ENCODE assay signal across 27 cellular contexts in genomic region chr18:70489556-70489955, GRCh38.
DNase-seq lines count a peak whose midpoint lies in the region; ATAC-seq, FAIRE-seq and TF ChIP-seq lines count a peak whose summit lies in the region.
"Had no signal": no experiment of that assay in that cellular context is flagged by ENCODE, and none has a peak within 500 bp of the region (broad histone marks: within the 10 kb centered on the region; RNA-seq: fewer than 3 reads in every experiment).

No MANE protein-coding gene starts in this region.

- no peak overlapping the region for H4K8ac ChIP-seq in mesenchymal stem cell (ENCODE audit: low read length)

- H3K9ac ChIP-seq in Karpas-422 (ENCODE audit: low read length) (0 out of 2 replicates have a peak overlapping the region, but pooled peaks have one; percentile 13), mesenchymal stem cell (ENCODE audit: low read length) (peak overlapping the region; percentile 91)
- H3K9ac ChIP-seq: BLaER1 had no signal

- no peaks in the 10 kb centered on the region for H3K79me2 ChIP-seq in Karpas-422 (ENCODE audit: low read length)

- no peak overlapping the region for H2BK120ac ChIP-seq in mesenchymal stem cell (ENCODE audit: low read depth, low read length)

- intact Hi-C loops in A673 (cut with micrococcal nuclease; ENCODE audit: unreplicated experiment): no loop called here
- intact Hi-C loops in dendritic cell treated with granulocyte-macrophage colony-stimulating factor and Interleukin-4, amounts not matched to agents 40 ng/mL and 50 ng/mL, for 4 days (cut with micrococcal nuclease): no loop called here

- no peak overlapping the region for H3K14ac ChIP-seq in mesenchymal stem cell (ENCODE audit: low read length in 2 of 2)

- H3K36me3 Mint-ChIP-seq in dendritic cell treated with granulocyte-macrophage colony-stimulating factor and Interleukin-4, amounts not matched to agents 40 ng/mL and 50 ng/mL, for 4 days (ENCODE audit: low read depth): no peaks in the 10 kb centered on the region
- H3K36me3 Mint-ChIP-seq: T-cell, type B pancreatic cell had no signal

- peak overlapping the region; percentile 13 for H3K4me3 Mint-ChIP-seq in dendritic cell treated with granulocyte-macrophage colony-stimulating factor and Interleukin-4, amounts not matched to agents 40 ng/mL and 50 ng/mL, for 4 days
- H3K4me3 Mint-ChIP-seq: activated CD8-positive, alpha-beta T cell treated with anti-CD3 and anti-CD28 coated beads for 36 hours; nephron progenitor cell; T-cell; type B pancreatic cell had no signal

- CTCF ChIA-PET in A673 (lab: Charles Lee): no interaction called here

- H3K4ac ChIP-seq in mesenchymal stem cell (ENCODE audit: low read depth in 1 of 2, low read length in 2 of 2): no peak overlapping the region

- H3K4me1 ChIP-seq in A673 (ENCODE audit: insufficient read depth, low read length, poor library complexity, severe bottlenecking) (peaks cover 38% of the 10 kb centered on the region), Karpas-422 (ENCODE audit: low read length) (peaks cover 36% of the 10 kb centered on the region), mesenchymal stem cell (ENCODE audit: control insufficient read depth, insufficient read depth, low read depth, low read length) (peaks cover 2% of the 10 kb centered on the region)
- H3K4me1 ChIP-seq: A549, BLaER1, body of pancreas, Caco-2 had no signal

- TF ChIP-seq CTCF in A673 (conservative IDR thresholded peaks at IDR 0.05; ENCODE audit: low read depth, low read length): no peak

- peak overlapping the region; percentile 49 for H3K27ac Mint-ChIP-seq in dendritic cell treated with granulocyte-macrophage colony-stimulating factor and Interleukin-4, amounts not matched to agents 40 ng/mL and 50 ng/mL, for 4 days
- H3K27ac Mint-ChIP-seq: activated CD8-positive, alpha-beta T cell treated with anti-CD3 and anti-CD28 coated beads for 36 hours; nephron progenitor cell; type B pancreatic cell had no signal

- FAIRE-seq in RCC 7860 (lab: Jason Lieb, UNC): no peak
- FAIRE-seq: A549 had no signal

- BruUV-seq in A673 (replicated peaks; lab: Mats Ljungman, UMichigan): no TSS peak

- POLR2A ChIA-PET in A673 (lab: Charles Lee; ENCODE audit: low non-redundant PET): no interaction called here

- H3K27me3 ChIP-seq in A673 (replicated peaks; ENCODE audit: insufficient read depth, low read depth, low read length, poor library complexity) (no peaks in the 10 kb centered on the region), Karpas-422 (ENCODE audit: low read length) (no peaks in the 10 kb centered on the region), mesenchymal stem cell (ENCODE audit: control insufficient read depth in 1 of 2, insufficient read depth in 1 of 2, low read length in 2 of 2) (peaks cover 0 to 4% of the 10 kb centered on the region in 2 experiments)
- H3K27me3 ChIP-seq: BLaER1 had no signal

- WGBS in mesenchymal stem cell: 46% methylated on average over 4 of the region's 4 CpGs

- no peaks in the 10 kb centered on the region for H3K9me3 Mint-ChIP-seq in dendritic cell treated with granulocyte-macrophage colony-stimulating factor and Interleukin-4, amounts not matched to agents 40 ng/mL and 50 ng/mL, for 4 days
- H3K9me3 Mint-ChIP-seq: activated CD8-positive, alpha-beta T cell treated with anti-CD3 and anti-CD28 coated beads for 36 hours; T-cell; type B pancreatic cell had no signal

- H4K91ac ChIP-seq in mesenchymal stem cell (ENCODE audit: low read length): no peak overlapping the region

- H2BK5ac ChIP-seq in mesenchymal stem cell (ENCODE audit: low read depth, low read length, poor library complexity, severe bottlenecking): no peak overlapping the region

- no peaks in the 10 kb centered on the region for H3K9me2 ChIP-seq in Karpas-422 (replicated peaks; ENCODE audit: insufficient read depth, low read length)

- H2AFZ ChIP-seq in Karpas-422 (ENCODE audit: low read length) (no peak overlapping the region), mesenchymal stem cell (ENCODE audit: low read depth, low read length) (no peak overlapping the region)

- no peak overlapping the region for H2BK15ac ChIP-seq in mesenchymal stem cell (ENCODE audit: low read depth, poor library complexity, severe bottlenecking)

- H3K4me1 Mint-ChIP-seq in dendritic cell treated with granulocyte-macrophage colony-stimulating factor and Interleukin-4, amounts not matched to agents 40 ng/mL and 50 ng/mL, for 4 days (ENCODE audit: low read depth): peaks cover 15% of the 10 kb centered on the region
- H3K4me1 Mint-ChIP-seq: nephron progenitor cell had no signal

- H3K18ac ChIP-seq in mesenchymal stem cell (ENCODE audit: low read depth in 1 of 2, low read length in 2 of 2): no peak overlapping the region

- no peak overlapping the region for H2BK12ac ChIP-seq in mesenchymal stem cell (ENCODE audit: low read length in 2 of 2)

- H3K27ac ChIP-seq in A673 (ENCODE audit: low read depth, low read length, poor library complexity, severe bottlenecking): peak overlapping the region; percentile 61
- no peak overlapping the region for H3K27ac ChIP-seq in Karpas-422 (ENCODE audit: low read length)
- H3K27ac ChIP-seq in mesenchymal stem cell (ENCODE audit: low read length, poor library complexity, severe bottlenecking): no peak overlapping the region
- H3K27ac ChIP-seq: A549, BLaER1, body of pancreas, epithelial cell of prostate, left ventricle myocardium inferior had no signal

- no peaks in the 10 kb centered on the region for H3K27me3 Mint-ChIP-seq in dendritic cell treated with granulocyte-macrophage colony-stimulating factor and Interleukin-4, amounts not matched to agents 40 ng/mL and 50 ng/mL, for 4 days
- H3K27me3 Mint-ChIP-seq: type B pancreatic cell had no signal

- no peak overlapping the region for H3K4me2 ChIP-seq in Karpas-422 (ENCODE audit: low read depth, low read length, poor library complexity, severe bottlenecking)
- H3K4me2 ChIP-seq in mesenchymal stem cell (ENCODE audit: low read length, poor library complexity, severe bottlenecking): no peak overlapping the region
- H3K4me2 ChIP-seq: BLaER1 had no signal

- H3K4me3 ChIP-seq in A673 (ENCODE audit: low read depth, low read length, poor library complexity, severe bottlenecking) (no peak overlapping the region), Karpas-422 (ENCODE audit: low read length) (no peak overlapping the region), mesenchymal stem cell (ENCODE audit: insufficient read depth in 1 of 2, low read depth in 1 of 2, low read length in 2 of 2) (peak overlapping the region in 1 of 2 experiments; percentile 80)
- H3K4me3 ChIP-seq: A549, BLaER1, body of pancreas, heart right ventricle, left ventricle myocardium inferior had no signal

- H3K9me3 ChIP-seq in A673 (ENCODE audit: low read depth, low read length, poor library complexity, severe bottlenecking) (no peaks in the 10 kb centered on the region), Karpas-422 (ENCODE audit: low read length) (no peaks in the 10 kb centered on the region), mesenchymal stem cell (ENCODE audit: control insufficient read depth, low read length) (no peaks in the 10 kb centered on the region)
- H3K9me3 ChIP-seq: A549, BLaER1, body of pancreas, Caco-2, heart right ventricle, left ventricle myocardium inferior had no signal

- H3K36me3 ChIP-seq in A673 (ENCODE audit: insufficient read depth, low read length, poor library complexity, severe bottlenecking) (no peaks in the 10 kb centered on the region), Karpas-422 (ENCODE audit: insufficient read depth, low read length) (no peaks in the 10 kb centered on the region), mesenchymal stem cell (ENCODE audit: control insufficient read depth in 1 of 2, insufficient read depth in 2 of 2, low read depth in 1 of 2, low read length in 2 of 2) (no peaks in the 10 kb centered on the region)
- H3K36me3 ChIP-seq: BLaER1, heart right ventricle, left ventricle myocardium inferior had no signal

- ATAC-seq in HG02938 (IDR thresholded peaks at IDR 0.05; ENCODE audit: unreplicated experiment): no peak
- ATAC-seq in HG02852 (IDR thresholded peaks at IDR 0.05; ENCODE audit: unreplicated experiment): no peak
- ATAC-seq: activated CD8-positive, alpha-beta T cell treated with anti-CD3 and anti-CD28 coated beads for 36 hours had no signal

- H2AK5ac ChIP-seq in mesenchymal stem cell (ENCODE audit: low read length, severe bottlenecking): no peak overlapping the region

- no peaks in the 10 kb centered on the region for H4K20me1 ChIP-seq in Karpas-422 (ENCODE audit: insufficient read depth, low read depth, low read length)
- H4K20me1 ChIP-seq: BLaER1 had no signal

- H3K79me1 ChIP-seq in mesenchymal stem cell (replicated peaks; ENCODE audit: low read length, poor library complexity, severe bottlenecking): no peaks in the 10 kb centered on the region

- no peak for DNase-seq in A673 (ENCODE audit: low spot score)
- DNase-seq in Karpas-422: no peak
- no peak for DNase-seq in mesenchymal stem cell
- no peak for DNase-seq in kidney tubule cell (ENCODE audit: low spot score)
- DNase-seq in RCC 7860 (ENCODE audit: low spot score): no peak
- DNase-seq: activated CD4-positive, CD25-positive, alpha-beta regulatory T cell treated with anti-CD3 and anti-CD28 coated beads, Interleukin-2, amount 50 U/mL, for 72 hours; activated CD8-positive, alpha-beta T cell treated with anti-CD3 and anti-CD28 coated beads for 36 hours; activated effector memory CD4-positive, alpha-beta T cell treated with anti-CD3 and anti-CD28 coated beads, Interleukin-2, amount 50 U/mL, for 16 hours; activated T-cell treated with anti-CD3 and anti-CD28 coated beads for 4 hours; Caco-2; DMS79; effector CD4-positive, alpha-beta T cell; heart right ventricle; left ventricle myocardium inferior; nephron progenitor cell; posterior cingulate gyrus; SHP77; stimulated activated CD8-positive, alpha-beta memory T cell treated with anti-CD3 and anti-CD28 coated beads, Interleukin-4, amount 100 ng/mL, for 48 hours had no signal

- no peak overlapping the region for H3K23ac ChIP-seq in mesenchymal stem cell (ENCODE audit: low read length in 2 of 2)
